1 cellular context compared by ENCODE assay signal in genomic region chr22:32080904-32081303, GRCh38.
TF ChIP-seq lines count a peak whose summit lies in the region.

No MANE protein-coding gene starts in this region.

TF ChIP-seq in WTC11, 78 proteins besides CTCF, POLR2A, EP300 and RAD21 (continued from another document):
- TF ChIP-seq AFF4 (CRISPR knock-in tag; IDR thresholded peaks at IDR 0.05; ENCODE audit: borderline replicate concordance): no peak
- TF ChIP-seq ZBTB43 (CRISPR knock-in tag; IDR thresholded peaks at IDR 0.05): no peak
